ENCODE assay signal across 17 cellular contexts in genomic region chr6:37988696-37989095, GRCh38.
DNase-seq lines count a peak whose midpoint lies in the region; ATAC-seq and TF ChIP-seq lines count a peak whose summit lies in the region.
"Had no signal": no experiment of that assay in that cellular context is flagged by ENCODE, and none has a peak within 500 bp of the region (broad histone marks: within the 10 kb centered on the region; RNA-seq: fewer than 3 reads in every experiment).

No MANE protein-coding gene starts in this region.

- H3K27ac ChIP-seq in right atrium auricular region (peak overlapping the region in 1 of 2 donors; percentile 34), right lobe of liver (peak overlapping the region in 1 of 3 donors; percentile 4), tibial artery (peak overlapping the region; percentile 14 to 37)
- H3K27ac ChIP-seq: breast epithelium had no signal

- H3K36me3 ChIP-seq in right atrium auricular region (no peaks in the 10 kb centered on the region), adipocyte (ENCODE audit: control insufficient read depth, insufficient read depth, low read length, severe bottlenecking) (no peaks in the 10 kb centered on the region), right lobe of liver (no peaks in the 10 kb centered on the region), tibial artery (no peaks in the 10 kb centered on the region)
- H3K36me3 ChIP-seq: breast epithelium, spleen had no signal

- H3K9me3 ChIP-seq in right atrium auricular region (no peaks in the 10 kb centered on the region), adipocyte (ENCODE audit: control insufficient read depth, low read length) (no peaks in the 10 kb centered on the region), right lobe of liver (no peaks in the 10 kb centered on the region), tibial artery (no peaks in the 10 kb centered on the region)
- H3K9me3 ChIP-seq: breast epithelium, spleen had no signal

- H3K4me1 ChIP-seq in right atrium auricular region (peaks cover 0 to 81% of the 10 kb centered on the region in 2 donors), adipocyte (ENCODE audit: control insufficient read depth, insufficient read depth, low read length) (peaks cover 81% of the 10 kb centered on the region), right lobe of liver (peaks cover 0 to 66% (median 19%) of the 10 kb centered on the region in 4 donors), tibial artery (peaks cover 0 to 88% (median 46%) of the 10 kb centered on the region in 4 donors)
- H3K4me1 ChIP-seq: breast epithelium had no signal

- ATAC-seq in Right ventricle myocardium superior (ENCODE audit: poor library complexity) (peak; percentile 26), right lobe of liver (peak; percentile 3 to 28 (median 10)), GM21360 (IDR thresholded peaks at IDR 0.05; ENCODE audit: unreplicated experiment) (no peak)
- ATAC-seq: activated CD4-positive, CD25-positive, alpha-beta regulatory T cell treated with anti-CD3 and anti-CD28 coated beads, Interleukin-2, amount 50 U/mL, for 24 hours; GM23338; stimulated activated naive B cell treated with anti-CD40 and anti-IgM and Interleukin-4, amounts not matched to agents 10 μg/mL and 1 μg/mL and 100 μg/mL, for 72 hours had no signal

- peak overlapping the region; percentile 59 for H3K9ac ChIP-seq in adipocyte (ENCODE audit: low read length)

- intact Hi-C loops in Right ventricle myocardium superior (cut with DNase I) (no loop called here), right lobe of liver (cut with DNase I) (no loop called here), tibial artery (cut with DNase I; ENCODE audit: low total_unique reads) (no loop called here)

- DNase-seq in Right ventricle myocardium superior (no peak), right atrium auricular region (ENCODE audit: low spot score) (no peak), adipocyte (ENCODE audit: low read depth) (peak; percentile 16), right lobe of liver (no peak), tibial artery (no peak), AG20443 (ENCODE audit: low spot score) (no peak), medulla oblongata (ENCODE audit: extremely low spot score) (no peak)
- DNase-seq: activated naive CD4-positive, alpha-beta T cell; COR-L47; endodermal cell; NCI-H1930; spleen; stimulated activated naive B cell treated with anti-CD40 and anti-IgM and Interleukin-4, amounts not matched to agents 10 μg/mL and 1 μg/mL and 100 μg/mL, for 72 hours had no signal

- no peak for TF ChIP-seq POLR2A in right lobe of liver (IDR thresholded peaks at IDR 0.05)

- H3K27me3 ChIP-seq in right atrium auricular region = no peaks in the 10 kb centered on the region
- no peaks in the 10 kb centered on the region for H3K27me3 ChIP-seq in adipocyte (replicated peaks; ENCODE audit: control insufficient read depth, insufficient read depth, low read length)
- H3K27me3 ChIP-seq in right lobe of liver = no peaks in the 10 kb centered on the region
- no peaks in the 10 kb centered on the region for H3K27me3 ChIP-seq in tibial artery
- H3K27me3 ChIP-seq: breast epithelium, spleen had no signal

- TF ChIP-seq CTCF in right atrium auricular region (IDR thresholded peaks at IDR 0.05) = no peak
- no peak for TF ChIP-seq CTCF in right lobe of liver (IDR thresholded peaks at IDR 0.05)
- no peak for TF ChIP-seq CTCF in tibial artery (IDR thresholded peaks at IDR 0.05)

- WGBS in right lobe of liver (ENCODE audit: insufficient coverage, low coverage, low lambda C conversion rate, missing lambda C conversion rate) = 56% methylated on average over 3 of the region's 3 CpGs

- no peak overlapping the region for H3K4me3 ChIP-seq in right atrium auricular region
- peak overlapping the region; percentile 42 for H3K4me3 ChIP-seq in adipocyte (ENCODE audit: low read length)
- H3K4me3 ChIP-seq in right lobe of liver = no peak overlapping the region
- H3K4me3 ChIP-seq in tibial artery = no peak overlapping the region
- H3K4me3 ChIP-seq: breast epithelium, GM23338, spleen had no signal
